8 cellular contexts compared by ENCODE assay signal in the genomic region with DNA sequence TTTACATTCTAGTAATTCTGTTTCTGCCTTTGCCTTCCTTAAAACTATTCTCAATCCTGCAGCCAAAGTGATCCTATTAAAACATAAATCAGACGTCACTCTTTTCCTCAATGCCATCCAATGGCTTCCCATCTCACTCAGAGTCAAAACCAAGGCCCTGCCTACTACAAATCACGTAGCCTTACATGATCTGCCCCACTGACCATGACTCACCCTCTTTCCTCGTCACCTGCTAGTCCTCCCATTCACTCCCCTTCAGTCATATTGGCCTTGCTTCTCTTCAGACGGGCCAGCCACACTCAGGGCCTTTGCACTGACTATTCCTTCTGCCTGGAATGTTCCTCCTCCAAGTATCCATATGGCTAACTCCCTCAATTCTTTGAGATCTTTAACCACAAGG. TPM values are rescaled to one million over a fixed set of nuclear protein-coding genes. Genes with fewer than 3 reads are reported as not detected.
DNase-seq lines count a peak whose midpoint lies in the region; ATAC-seq and TF ChIP-seq lines count a peak whose summit lies in the region.

No MANE protein-coding gene starts in this region.

- intact Hi-C loops in Right ventricle myocardium inferior (cut with DNase I): no loop called here

- no peaks in the 10 kb centered on the region for H3K36me3 ChIP-seq in brain microvascular endothelial cell (replicated peaks)

- in situ Hi-C loops in Caki2 (cut with HindIII; ENCODE audit: low pct_unique_long_range_greater_than_20kb, low sequenced_read_pairs): no loop called here
- in situ Hi-C loops in brain microvascular endothelial cell (cut with HindIII; ENCODE audit: low pct_ligation_motif_present, low sequenced_read_pairs): loop anchor here (25.0 kb wide), 1 partner anchor 380 kb away; no protein-coding TSS in a partner anchor

- no peak overlapping the region for H3K4me3 ChIP-seq in brain microvascular endothelial cell (ENCODE audit: low read depth, low read length)

- ATAC-seq in GM19397 (IDR thresholded peaks at IDR 0.05; ENCODE audit: unreplicated experiment): peak; percentile 48
- peak; percentile 39 for ATAC-seq in HG03378 (IDR thresholded peaks at IDR 0.05; ENCODE audit: unreplicated experiment)
- ATAC-seq in Right ventricle myocardium inferior: no peak
- no peak for ATAC-seq in HG02763 (IDR thresholded peaks at IDR 0.05; ENCODE audit: unreplicated experiment)

- peak; percentile 80 for DNase-seq in Caki2 (ENCODE audit: low read depth)
- peak; percentile 5 for DNase-seq in brain microvascular endothelial cell
- no peak for DNase-seq in SIG-M5 treated with dmso at 0.1 percent for 504 hours (lab: John Stamatoyannopoulos, UW; ENCODE audit: unreplicated experiment)
- no peak for DNase-seq in Right ventricle myocardium inferior (ENCODE audit: missing footprints)
- DNase-seq in NCI-H446 treated with DMSO at 0.1 percent for 48 hours (lab: John Stamatoyannopoulos, UW): no peak

- no peak overlapping the region for H3K27ac ChIP-seq in brain microvascular endothelial cell

- no peaks in the 10 kb centered on the region for H3K27me3 ChIP-seq in brain microvascular endothelial cell (replicated peaks)

- TF ChIP-seq CTCF in brain microvascular endothelial cell (IDR thresholded peaks at IDR 0.05; ENCODE audit: low read depth, low read length, missing control alignments): no peak

RNA-seq across cellular contexts. Expression of a gene that starts 39.0 kb away (rescaled TPM):
- 7.4 and 15.7 TPM in 2 replicates for total RNA-seq in Caki2 (2014; rRNA removed; shearing (Covaris generic); ENCODE audit: low replicate concordance)
- total RNA-seq in Right ventricle myocardium inferior: 22.6 TPM

RNA-seq across cellular contexts. Expression of a gene that starts 43.6 kb away (rescaled TPM):
- total RNA-seq in Caki2 (2014; rRNA removed; shearing (Covaris generic); ENCODE audit: low replicate concordance): 6.1 and 10.6 TPM in 2 replicates
- total RNA-seq in Right ventricle myocardium inferior: 12.1 TPM

Comparison
In these comparisons a context has a peak if more than half of its experiments do, and no peak if none do; other contexts are left out.
1. DNase-seq: peak in Caki2 (single experiment) and brain microvascular endothelial cell (single experiment); none in SIG-M5 treated with dmso at 0.1 percent for 504 hours (single experiment), Right ventricle myocardium inferior (single experiment) and NCI-H446 treated with DMSO at 0.1 percent for 48 hours (single experiment).
2. ATAC-seq: peak in GM19397 (single experiment) and HG03378 (single experiment); none in Right ventricle myocardium inferior (single experiment) and HG02763 (single experiment).